25 cellular contexts compared by ENCODE assay signal in genomic region chr10:132173185-132173584, GRCh38. TPM values are rescaled to one million over a fixed set of nuclear protein-coding genes. Genes with fewer than 3 reads are reported as not detected.
DNase-seq lines count a peak whose midpoint lies in the region; ATAC-seq and TF ChIP-seq lines count a peak whose summit lies in the region.
"Had no signal": no experiment of that assay in that cellular context is flagged by ENCODE, and none has a peak within 500 bp of the region (broad histone marks: within the 10 kb centered on the region; RNA-seq: fewer than 3 reads in every experiment).

No MANE protein-coding gene starts in this region.

- H3K4me3 ChIP-seq in dorsolateral prefrontal cortex (no peak overlapping the region), psoas muscle (no peak overlapping the region), colonic mucosa (no peak overlapping the region), GM23248 (no peak overlapping the region)
- H3K4me3 ChIP-seq: BLaER1 treated with 17β-estradiol and CSF1 and Interleukin-3, amounts not matched to agents 10 nM and 100 nM; cardiac muscle cell; heart left ventricle; Peyer's patch; SJCRH30; tibial nerve had no signal

- no peak overlapping the region for H3K4me3 Mint-ChIP-seq in activated T-cell treated with anti-CD3 and anti-CD28 coated beads, Interleukin-2, amount 50 U/mL, for 24 hours
- H3K4me3 Mint-ChIP-seq in activated T-helper 1 cell treated with anti-CD3 and anti-CD28 coated beads, Interleukin-12 subunit alpha, Interleukin-12 subunit beta, Interleukin-2, Interleukin-4 antibody, amounts not matched to agents 30 ng/mL and 10 ng/mL and 1 ng/mL, durations not matched to agents 14 hours and 24 hours and 36 hours = no peak overlapping the region
- H3K4me3 Mint-ChIP-seq: stimulated activated naive CD8-positive, alpha-beta T cell treated with anti-CD3 and anti-CD28 coated beads, Interleukin-15, amount 100 ng/mL, for 72 hours; T-cell had no signal

- TF ChIP-seq CTCF in dorsolateral prefrontal cortex (IDR thresholded peaks at IDR 0.05 in 54 of 56, conservative IDR thresholded peaks at IDR 0.05 in 2 of 56; ENCODE audit: low read depth in 1 of 56, partially characterized antibody in 56 of 56) (no peak), psoas muscle (IDR thresholded peaks at IDR 0.05) (no peak), colonic mucosa (IDR thresholded peaks at IDR 0.05) (no peak)

- H3K9ac ChIP-seq in colonic mucosa (ENCODE audit: low read depth in 2 of 2, low read length in 2 of 2) (no peak overlapping the region), GM23248 (no peak overlapping the region)
- H3K9ac ChIP-seq: BLaER1 treated with 17β-estradiol and CSF1 and Interleukin-3, amounts not matched to agents 10 nM and 100 nM had no signal

- H3K9me2 ChIP-seq in GM23248 (ENCODE audit: insufficient read depth) = no peaks in the 10 kb centered on the region

- H3K9me3 Mint-ChIP-seq in activated T-cell treated with anti-CD3 and anti-CD28 coated beads, Interleukin-2, amount 50 U/mL, for 24 hours = peaks cover 4% of the 10 kb centered on the region
- peaks cover 4% of the 10 kb centered on the region for H3K9me3 Mint-ChIP-seq in activated T-helper 1 cell treated with anti-CD3 and anti-CD28 coated beads, Interleukin-12 subunit alpha, Interleukin-12 subunit beta, Interleukin-2, Interleukin-4 antibody, amounts not matched to agents 30 ng/mL and 10 ng/mL and 1 ng/mL, durations not matched to agents 14 hours and 24 hours and 36 hours
- H3K9me3 Mint-ChIP-seq: T-cell had no signal

- H3K36me3 Mint-ChIP-seq in activated T-cell treated with anti-CD3 and anti-CD28 coated beads, Interleukin-2, amount 50 U/mL, for 24 hours (ENCODE audit: low read depth) = no peaks in the 10 kb centered on the region
- H3K36me3 Mint-ChIP-seq in activated T-helper 1 cell treated with anti-CD3 and anti-CD28 coated beads, Interleukin-12 subunit alpha, Interleukin-12 subunit beta, Interleukin-2, Interleukin-4 antibody, amounts not matched to agents 30 ng/mL and 10 ng/mL and 1 ng/mL, durations not matched to agents 14 hours and 24 hours and 36 hours (ENCODE audit: low read depth) = no peaks in the 10 kb centered on the region
- H3K36me3 Mint-ChIP-seq: T-cell had no signal

- ATAC-seq in psoas muscle = no peak
- ATAC-seq: heart left ventricle had no signal

- no peaks in the 10 kb centered on the region for H3K9me3 ChIP-seq in psoas muscle
- H3K9me3 ChIP-seq in colonic mucosa = no peaks in the 10 kb centered on the region
- H3K9me3 ChIP-seq in GM23248 (ENCODE audit: low read depth) = no peaks in the 10 kb centered on the region
- H3K9me3 ChIP-seq: BLaER1 treated with 17β-estradiol and CSF1 and Interleukin-3, amounts not matched to agents 10 nM and 100 nM; heart left ventricle; Peyer's patch; SJCRH30; tibial nerve had no signal

- in situ Hi-C loops in GM23248 (cut with MboI) = no loop called here

- H3K79me2 ChIP-seq in GM23248 (ENCODE audit: insufficient read depth) = no peaks in the 10 kb centered on the region

- WGBS in psoas muscle, 3 donors = 90 to 93% (median 92%) methylated on average over 5 of the region's 5 CpGs
- 76 to 81% methylated on average over 5 of the region's 5 CpGs for WGBS in GM23248 (ENCODE audit: low coverage in 1 of 2, low lambda C conversion rate in 2 of 2, missing lambda C conversion rate in 2 of 2), 2 experiments

- H3K4me2 ChIP-seq in GM23248 (ENCODE audit: unreplicated experiment) = no peak overlapping the region

- H3K4me1 Mint-ChIP-seq in activated T-cell treated with anti-CD3 and anti-CD28 coated beads, Interleukin-2, amount 50 U/mL, for 24 hours (ENCODE audit: low read depth) = peaks cover 5% of the 10 kb centered on the region
- peaks cover 10% of the 10 kb centered on the region for H3K4me1 Mint-ChIP-seq in activated T-helper 1 cell treated with anti-CD3 and anti-CD28 coated beads, Interleukin-12 subunit alpha, Interleukin-12 subunit beta, Interleukin-2, Interleukin-4 antibody, amounts not matched to agents 30 ng/mL and 10 ng/mL and 1 ng/mL, durations not matched to agents 14 hours and 24 hours and 36 hours (ENCODE audit: low read depth)

- H3F3A ChIP-seq in GM23248 (ENCODE audit: insufficient read depth) = no peaks in the 10 kb centered on the region

- no peaks in the 10 kb centered on the region for H4K20me1 ChIP-seq in GM23248 (ENCODE audit: insufficient read depth)

- H3K27ac ChIP-seq in dorsolateral prefrontal cortex = peak overlapping the region in 37 of 59 donors; percentile 4 to 81 (median 61)
- no peak overlapping the region for H3K27ac ChIP-seq in psoas muscle
- H3K27ac ChIP-seq in colonic mucosa = no peak overlapping the region
- H3K27ac ChIP-seq in GM23248 = no peak overlapping the region
- H3K27ac ChIP-seq: BLaER1 treated with 17β-estradiol and CSF1 and Interleukin-3, amounts not matched to agents 10 nM and 100 nM; cardiac muscle cell; heart left ventricle; Peyer's patch; SJCRH30; tibial nerve had no signal

- H3K27ac Mint-ChIP-seq in activated T-cell treated with anti-CD3 and anti-CD28 coated beads, Interleukin-2, amount 50 U/mL, for 24 hours = peak overlapping the region; percentile 66
- H3K27ac Mint-ChIP-seq in activated T-helper 1 cell treated with anti-CD3 and anti-CD28 coated beads, Interleukin-12 subunit alpha, Interleukin-12 subunit beta, Interleukin-2, Interleukin-4 antibody, amounts not matched to agents 30 ng/mL and 10 ng/mL and 1 ng/mL, durations not matched to agents 14 hours and 24 hours and 36 hours = peak overlapping the region; percentile 72
- H3K27ac Mint-ChIP-seq: T-cell had no signal

- H2AFZ ChIP-seq in GM23248 = no peak overlapping the region

- H3K27me3 Mint-ChIP-seq in activated T-cell treated with anti-CD3 and anti-CD28 coated beads, Interleukin-2, amount 50 U/mL, for 24 hours = peaks cover 28% of the 10 kb centered on the region
- peaks cover 15% of the 10 kb centered on the region for H3K27me3 Mint-ChIP-seq in activated T-helper 1 cell treated with anti-CD3 and anti-CD28 coated beads, Interleukin-12 subunit alpha, Interleukin-12 subunit beta, Interleukin-2, Interleukin-4 antibody, amounts not matched to agents 30 ng/mL and 10 ng/mL and 1 ng/mL, durations not matched to agents 14 hours and 24 hours and 36 hours (ENCODE audit: insufficient read depth)

- H3K4me1 ChIP-seq in psoas muscle = no peaks in the 10 kb centered on the region
- H3K4me1 ChIP-seq in colonic mucosa = no peaks in the 10 kb centered on the region
- no peaks in the 10 kb centered on the region for H3K4me1 ChIP-seq in GM23248 (ENCODE audit: insufficient read depth)
- H3K4me1 ChIP-seq: Peyer's patch, SJCRH30 had no signal

- DNase-seq in activated T-cell treated with anti-CD3 and anti-CD28 coated beads, Interleukin-2, amount 50 U/mL, for 24 hours = no peak
- DNase-seq in activated T-cell treated with anti-CD3 and anti-CD28 coated beads for 4 hours (no peak), dorsolateral prefrontal cortex (peak in 4 of 10 donors; percentile 2 to 57 (median 28)), psoas muscle (peak; percentile 0 to 36), anterior cingulate cortex (lab: John Stamatoyannopoulos, UW) (no peak), colonic mucosa (no peak), GM23248 (no peak)
- DNase-seq in activated T-helper 1 cell treated with anti-CD3 and anti-CD28 coated beads, Interleukin-12 subunit alpha, Interleukin-12 subunit beta, Interleukin-2, Interleukin-4 antibody, amounts not matched to agents 30 ng/mL and 10 ng/mL and 1 ng/mL, durations not matched to agents 14 hours and 24 hours and 36 hours (ENCODE audit: low spot score) = no peak
- DNase-seq: activated CD8-positive, alpha-beta memory T cell treated with anti-CD3 and anti-CD28 coated beads, Interleukin-2, amount 50 U/mL, for 48 hours; activated gamma-delta T cell; amygdala; EL; erythroblast; H7; NCI-H510A treated with DMSO at 0.1 percent for 48 hours; occipital lobe; Peyer's patch; SJCRH30; stimulated activated CD4-positive, alpha-beta T cell treated with anti-CD3 and anti-CD28 coated beads, Interleukin-4, amount 100 ng/mL, for 4 hours; T-cell had no signal

- H3K36me3 ChIP-seq in psoas muscle (ENCODE audit: insufficient read depth in 1 of 2, low read depth in 1 of 2) (no peaks in the 10 kb centered on the region), colonic mucosa (no peaks in the 10 kb centered on the region), GM23248 (ENCODE audit: low read depth) (no peaks in the 10 kb centered on the region)
- H3K36me3 ChIP-seq: BLaER1 treated with 17β-estradiol and CSF1 and Interleukin-3, amounts not matched to agents 10 nM and 100 nM; cardiac muscle cell; Peyer's patch; SJCRH30 had no signal

- intact Hi-C loops in activated T-helper 1 cell treated with anti-CD3 and anti-CD28 coated beads, Interleukin-12 subunit alpha, Interleukin-12 subunit beta, Interleukin-2, Interleukin-4 antibody, amounts not matched to agents 30 ng/mL and 10 ng/mL and 1 ng/mL, durations not matched to agents 14 hours and 24 hours and 36 hours (cut with micrococcal nuclease) = no loop called here
- intact Hi-C loops in dorsolateral prefrontal cortex (cut with DNase I) = no loop called here
- intact Hi-C loops in psoas muscle (cut with DNase I) = no loop called here
- intact Hi-C loops in colonic mucosa (cut with DNase I) = no loop called here

- no peaks in the 10 kb centered on the region for H3K27me3 ChIP-seq in dorsolateral prefrontal cortex
- peaks cover 0 to 3% (median 2%) of the 10 kb centered on the region in 3 donors for H3K27me3 ChIP-seq in psoas muscle (ENCODE audit: insufficient read depth in 3 of 3, low read length in 2 of 3)
- no peaks in the 10 kb centered on the region for H3K27me3 ChIP-seq in colonic mucosa
- H3K27me3 ChIP-seq in GM23248 (replicated peaks; ENCODE audit: insufficient read depth) = peaks cover 10% of the 10 kb centered on the region; the same call in 1 of the 2 replicates
- H3K27me3 ChIP-seq: Peyer's patch, SJCRH30 had no signal

RNA-seq across cellular contexts. Expression of gene DPYSL4, which starts 13.6 kb away (rescaled TPM):
- total RNA-seq in activated T-helper 1 cell treated with anti-CD3 and anti-CD28 coated beads, Interleukin-12 subunit alpha, Interleukin-12 subunit beta, Interleukin-2, Interleukin-4 antibody, amounts not matched to agents 30 ng/mL and 10 ng/mL and 1 ng/mL, durations not matched to agents 14 hours and 24 hours and 36 hours = 24.1 and 24.7 TPM in 2 replicates
- 10 to 100 TPM; 39.1 to 85.2 (median 53.3) TPM for total RNA-seq in dorsolateral prefrontal cortex
- total RNA-seq in psoas muscle = 1 to 10 TPM in 1 of 4 donors, under 1 TPM in 3; 0.82 to 1.4 (median 0.85) TPM
- polyA plus RNA-seq in psoas muscle = under 1 TPM; 0.30 to 0.39 (median 0.36) TPM
- total RNA-seq in colonic mucosa = under 1 TPM; 0.27 to 0.44 TPM
- total RNA-seq in GM23248 (2014; rRNA removed; shearing (Covaris generic)) = 1.8 and 2.1 TPM in 2 replicates
- polyA plus RNA-seq in GM23248 (2016; fragmentation: Nextera tagmentation; extraction: Ambion mirVana) = 2.1 and 2.5 TPM in 2 replicates
- total RNA-seq: SJCRH30 had no signal

Comparison
In these comparisons a context has a peak if more than half of its experiments do, and no peak if none do; other contexts are left out.
1. DNase-seq: peak in psoas muscle (2 of 2); none in activated T-cell treated with anti-CD3 and anti-CD28 coated beads, Interleukin-2, amount 50 U/mL, for 24 hours (single experiment), activated T-cell treated with anti-CD3 and anti-CD28 coated beads for 4 hours (single experiment), activated T-helper 1 cell treated with anti-CD3 and anti-CD28 coated beads, Interleukin-12 subunit alpha, Interleukin-12 subunit beta, Interleukin-2, Interleukin-4 antibody, amounts not matched to agents 30 ng/mL and 10 ng/mL and 1 ng/mL, durations not matched to agents 14 hours and 24 hours and 36 hours (single experiment), anterior cingulate cortex (0 of 58), colonic mucosa (single experiment) and GM23248 (single experiment).
2. H3K27ac ChIP-seq: peak in dorsolateral prefrontal cortex (37 of 59); none in psoas muscle (single experiment), colonic mucosa (single experiment) and GM23248 (single experiment).